13 cellular contexts compared by ENCODE assay signal in genomic region chr10:33293531-33294170, GRCh38.
"Had no signal": no experiment of that assay in that cellular context is flagged by ENCODE, and none has a peak within 500 bp of the region (broad histone marks: within the 10 kb centered on the region; RNA-seq: fewer than 3 reads in every experiment).

No MANE protein-coding gene starts in this region.

- DNase-seq: activated CD4-positive, alpha-beta T cell treated with anti-CD3 and anti-CD28 coated beads, Interleukin-2, amount 50 U/mL, for 1 hour; activated naive CD4-positive, alpha-beta T cell treated with anti-CD3 and anti-CD28 coated beads, Interleukin-2, amount 50 U/mL, for 16 hours; adrenal gland; body of pancreas; cerebellar nuclear complex; dermis blood vessel endothelial cell; endodermal cell; stimulated activated CD4-positive, alpha-beta T cell treated with anti-CD3 and anti-CD28 coated beads, Interleukin-4, amount 100 ng/mL, for 4 hours; stomach; T-helper 2 cell; thyroid gland had no signal

- H3K27me3 ChIP-seq: adrenal gland, body of pancreas, stomach, thyroid gland had no signal

- H3K9me3 ChIP-seq: adrenal gland, body of pancreas, stomach, thyroid gland had no signal

- H3K36me3 ChIP-seq: stomach, thyroid gland had no signal

- H3K27ac ChIP-seq: adrenal gland, stomach, thyroid gland had no signal

- H3K4me3 ChIP-seq: adrenal gland, body of pancreas, stomach, thyroid gland had no signal

- ATAC-seq: body of pancreas; left lobe of liver; natural killer cell treated with Interleukin-12 subunit alpha and Interleukin-12 subunit beta and Interleukin-15 and Interleukin-18, amount 100 ng/mL, for 72 hours had no signal
